8 cellular contexts compared by ENCODE assay signal in genomic region chr3:156099984-156100383, GRCh38. TPM values are rescaled to one million over a fixed set of nuclear protein-coding genes. Genes with fewer than 3 reads are reported as not detected.
"Had no signal": no experiment of that assay in that cellular context is flagged by ENCODE, and none has a peak within 500 bp of the region (broad histone marks: within the 10 kb centered on the region; RNA-seq: fewer than 3 reads in every experiment).

No MANE protein-coding gene starts in this region.

RNA-seq across cellular contexts. Expression of gene KCNAB1, which starts 20.4 kb away (rescaled TPM):
- total RNA-seq: activated naive CD4-positive, alpha-beta T cell treated with anti-CD3 and anti-CD28 coated beads for 36 hours; activated naive CD4-positive, alpha-beta T cell treated with anti-CD3 and anti-CD28 coated beads, Interleukin-2, amount 50 U/mL, for 72 hours; activated naive CD8-positive, alpha-beta T cell treated with anti-CD3 and anti-CD28 coated beads for 36 hours; activated T-cell treated with anti-CD3 and anti-CD28 coated beads, Interleukin-2, amount 50 U/mL, for 4 hours; activated T-cell treated with anti-CD3 and anti-CD28 coated beads, Interleukin-2, amount 50 U/mL, for 72 hours; activated T-helper 1 cell treated with anti-CD3 and anti-CD28 coated beads, Interleukin-12 subunit alpha, Interleukin-12 subunit beta, Interleukin-2, Interleukin-4 antibody, amounts not matched to agents 30 ng/mL and 10 ng/mL and 1 ng/mL, durations not matched to agents 14 hours and 24 hours and 36 hours; activated T-helper 17 cell treated with anti-CD3 and anti-CD28 coated beads, Interleukin-2, amount 50 U/mL, for 72 hours; activated T-helper 2 cell treated with anti-CD3 and anti-CD28 coated beads, Interferon-gamma antibody, Interleukin-2, Interleukin-4, amounts not matched to agents 10 μg/mL and 5 μg/mL and 100 μg/mL, durations not matched to agents 14 hours and 24 hours and 36 hours had no signal
